In the genomic region with DNA sequence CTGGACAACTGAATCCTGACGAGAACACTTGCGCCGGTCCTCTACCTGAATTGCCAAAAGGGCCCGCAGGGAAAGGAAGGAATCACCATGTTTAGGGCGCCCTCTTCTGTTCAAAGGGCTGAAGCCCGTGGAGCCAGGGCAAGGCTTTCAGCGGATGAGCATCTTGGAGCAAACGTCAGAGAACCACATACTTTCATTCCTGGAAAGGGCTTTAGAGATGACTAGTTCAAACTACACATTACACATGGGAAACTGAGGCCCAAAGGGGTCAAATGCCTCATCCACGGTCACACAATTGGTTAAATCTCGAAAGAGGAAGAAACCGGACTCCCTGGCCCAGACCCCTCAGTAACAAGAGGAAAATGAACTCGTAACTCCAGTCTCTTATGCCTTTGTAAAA, we compare ENCODE assay signal across 8 cellular contexts. TPM values are rescaled to one million over a fixed set of nuclear protein-coding genes. Genes with fewer than 3 reads are reported as not detected.
DNase-seq lines count a peak whose midpoint lies in the region; ATAC-seq and TF ChIP-seq lines count a peak whose summit lies in the region.

No MANE protein-coding gene starts in this region.

- H3K4me3 ChIP-seq in GM12875 (ENCODE audit: low read depth, low read length) (no peak overlapping the region), ovary (no peak overlapping the region)

- TF ChIP-seq EP300 in ovary (IDR thresholded peaks at IDR 0.05), result no peak

- H3K9me3 ChIP-seq in ovary, result peaks cover 0 to 4% of the 10 kb centered on the region in 2 donors

- no peaks in the 10 kb centered on the region for H3K27me3 ChIP-seq in ovary

- intact Hi-C loops in ovary (cut with DNase I), result no loop called here

- no peak overlapping the region for H3K27ac ChIP-seq in ovary

- no peaks in the 10 kb centered on the region for H3K9me3 Mint-ChIP-seq in activated T-helper 17 cell treated with anti-CD3 and anti-CD28 coated beads, Interleukin-2, amount 50 U/mL, for 72 hours

- no peak for TF ChIP-seq POLR2A in ovary (IDR thresholded peaks at IDR 0.05)

- DNase-seq in 8988T (peak; percentile 26), LHCN-M2 (ENCODE audit: low read depth) (peak; percentile 56), RKO (ENCODE audit: low spot score) (peak; percentile 75), foreskin melanocyte (peak; percentile 53), ovary (peak; percentile 21 to 54 (median 28))

- H3K4me1 ChIP-seq in ovary (ENCODE audit: insufficient read depth), result no peaks in the 10 kb centered on the region

- H3K36me3 ChIP-seq in ovary, result no peaks in the 10 kb centered on the region

- H3K36me3 Mint-ChIP-seq in activated T-helper 17 cell treated with anti-CD3 and anti-CD28 coated beads, Interleukin-2, amount 50 U/mL, for 72 hours (ENCODE audit: low read depth), result no peaks in the 10 kb centered on the region

- TF ChIP-seq CTCF in GM12875 (IDR thresholded peaks at IDR 0.05; ENCODE audit: borderline replicate concordance, insufficient read depth, low read depth, low read length) (peak; percentile 81), ovary (IDR thresholded peaks at IDR 0.05) (no peak)

- peak; percentile 97 for ATAC-seq in activated T-helper 17 cell treated with anti-CD3 and anti-CD28 coated beads, Interleukin-2, amount 50 U/mL, for 72 hours (replicated peaks)
- ATAC-seq in GM21723 (IDR thresholded peaks at IDR 0.05; ENCODE audit: unreplicated experiment), result no peak

- H3K27ac Mint-ChIP-seq in activated T-helper 17 cell treated with anti-CD3 and anti-CD28 coated beads, Interleukin-2, amount 50 U/mL, for 72 hours, result no peak overlapping the region

- peak overlapping the region; percentile 45 for H3K4me3 Mint-ChIP-seq in activated T-helper 17 cell treated with anti-CD3 and anti-CD28 coated beads, Interleukin-2, amount 50 U/mL, for 72 hours

- no peaks in the 10 kb centered on the region for H3K4me1 Mint-ChIP-seq in activated T-helper 17 cell treated with anti-CD3 and anti-CD28 coated beads, Interleukin-2, amount 50 U/mL, for 72 hours

- H3K27me3 Mint-ChIP-seq in activated T-helper 17 cell treated with anti-CD3 and anti-CD28 coated beads, Interleukin-2, amount 50 U/mL, for 72 hours, result peaks cover 36% of the 10 kb centered on the region

- 12 to 18% (median 12%) methylated on average over 12 of the region's 12 CpGs for WGBS in ovary, 3 donors

RNA-seq across cellular contexts. Expression of a gene that starts 11.5 kb away (rescaled TPM):
- total RNA-seq in LHCN-M2 (2014; rRNA removed) (13.8 and 15.5 TPM in 2 replicates), ovary (10 to 100 TPM; 13.4 to 20.0 (median 15.1) TPM)
- polyA plus RNA-seq in LHCN-M2 (2012), result 7.8 TPM
- 1 to 10 TPM; 6.4 to 8.4 TPM for total RNA-seq in activated T-helper 17 cell treated with anti-CD3 and anti-CD28 coated beads, Interleukin-2, amount 50 U/mL, for 72 hours
- polyA plus RNA-seq in ovary, result 10 to 100 TPM; 12.8 to 13.6 TPM
